In the genomic region with DNA sequence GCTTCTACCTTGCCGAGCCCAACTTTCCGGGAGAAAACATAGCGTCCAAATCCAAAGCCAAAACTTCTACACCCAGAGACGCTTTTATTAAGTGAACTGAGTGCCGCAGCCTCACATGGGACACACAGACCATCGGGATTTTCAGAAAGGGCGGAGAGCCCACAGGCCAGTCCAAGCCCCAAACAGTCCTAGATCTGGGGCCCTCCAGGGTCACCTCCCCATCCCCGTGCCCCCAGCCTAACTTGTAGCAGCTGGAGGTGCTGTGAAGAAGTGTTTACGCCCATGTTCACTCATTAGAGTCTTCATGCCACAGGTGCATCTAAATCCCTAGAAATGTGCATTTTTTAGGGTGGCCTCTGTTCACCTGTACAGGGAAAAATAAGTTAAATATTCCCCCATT, we compare ENCODE assay signal across 1 cellular context.
TF ChIP-seq lines count a peak whose summit lies in the region.

No MANE protein-coding gene starts in this region.

TF ChIP-seq in WTC11, 78 proteins besides CTCF, POLR2A, EP300 and RAD21 (continued from another document):
- TF ChIP-seq, protein P1, sequence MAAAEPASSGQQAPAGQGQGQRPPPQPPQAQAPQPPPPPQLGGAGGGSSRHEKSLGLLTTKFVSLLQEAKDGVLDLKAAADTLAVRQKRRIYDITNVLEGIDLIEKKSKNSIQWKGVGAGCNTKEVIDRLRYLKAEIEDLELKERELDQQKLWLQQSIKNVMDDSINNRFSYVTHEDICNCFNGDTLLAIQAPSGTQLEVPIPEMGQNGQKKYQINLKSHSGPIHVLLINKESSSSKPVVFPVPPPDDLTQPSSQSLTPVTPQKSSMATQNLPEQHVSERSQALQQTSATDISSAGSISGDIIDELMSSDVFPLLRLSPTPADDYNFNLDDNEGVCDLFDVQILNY (CRISPR knock-in tag; IDR thresholded peaks at IDR 0.05), result no peak
